8 cellular contexts compared by ENCODE assay signal in the genomic region with DNA sequence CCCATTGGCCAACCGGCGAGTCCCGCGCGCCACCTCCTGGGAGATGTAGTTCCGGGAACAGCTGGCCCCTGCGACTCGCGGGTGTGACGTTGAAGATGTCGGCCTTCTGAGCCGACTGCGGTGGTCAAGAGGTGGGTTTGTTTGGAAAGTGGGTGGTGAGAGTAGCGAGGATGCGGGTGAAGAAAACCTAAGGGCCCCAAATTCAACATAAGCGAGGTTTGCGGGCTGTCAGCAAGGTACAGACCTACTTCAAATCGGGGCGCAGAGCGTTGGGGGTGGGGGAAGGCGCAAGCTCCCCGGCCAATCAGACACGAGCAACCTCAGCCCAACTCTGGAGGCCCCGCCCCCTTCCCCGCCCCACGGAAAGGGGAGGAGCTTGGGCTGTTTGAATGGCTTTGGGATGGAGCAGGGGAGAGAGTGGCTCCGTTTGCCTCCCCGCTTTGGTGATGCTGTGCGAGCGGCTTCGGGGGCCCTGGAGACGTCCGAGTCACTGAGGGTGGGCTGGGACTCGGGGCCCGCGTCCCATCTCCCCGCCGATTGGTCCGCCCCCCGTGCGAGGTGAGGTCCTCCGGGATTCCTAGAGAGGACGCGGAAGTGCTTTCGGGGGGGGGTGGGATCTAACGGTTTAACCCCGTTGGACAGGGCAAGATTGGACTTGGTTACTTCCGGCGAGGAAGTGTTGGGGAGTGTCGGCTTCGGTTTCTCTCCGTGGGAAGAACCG.
DNase-seq lines count a peak whose midpoint lies in the region; ATAC-seq and TF ChIP-seq lines count a peak whose summit lies in the region.

A gene (plus strand): TSS at position 60 of the 721 bp plus-strand sequence. CDS start 1,383 bp downstream, outside the sequence.

- H3K9me3 ChIP-seq in mucosa of rectum (ENCODE audit: control insufficient read depth in 2 of 2, low read length in 2 of 2), result no peaks in the 10 kb centered on the region

- no peaks in the 10 kb centered on the region for H3K27me3 ChIP-seq in mucosa of rectum (ENCODE audit: control insufficient read depth in 2 of 2, insufficient read depth in 2 of 2, low read length in 2 of 2)

- DNase-seq in DMS153 (lab: John Stamatoyannopoulos, UW) (peak; percentile 94), OCI-M2 (lab: John Stamatoyannopoulos, UW; ENCODE audit: unreplicated experiment) (peak; percentile 85), activated T-cell treated with anti-CD3 and anti-CD28 coated beads for 48 hours (ENCODE audit: low read depth) (peak; percentile 93), erythroblast (lab: John Stamatoyannopoulos, UW) (peak; percentile 98)
- DNase-seq in stimulated activated CD8-positive, alpha-beta memory T cell treated with anti-CD3 and anti-CD28 coated beads, Interleukin-4, amount 100 ng/mL, for 4 hours (ENCODE audit: low read depth in 2 of 2, low spot score in 1 of 2), result peak; percentile 93 to 98

- H3K36me3 ChIP-seq in mucosa of rectum (ENCODE audit: control insufficient read depth in 2 of 2, insufficient read depth in 2 of 2, low read length in 2 of 2), result no peaks in the 10 kb centered on the region

- peak within 1 kb of the TSS; percentile 93 to 95 for H3K27ac ChIP-seq in mucosa of rectum (ENCODE audit: low read depth in 2 of 2, low read length in 2 of 2)

- peak; percentile 79 for ATAC-seq in GM21576 (IDR thresholded peaks at IDR 0.05; ENCODE audit: unreplicated experiment)

- H3K9ac ChIP-seq in mucosa of rectum (ENCODE audit: low read depth in 1 of 2, low read length in 2 of 2), result peak within 1 kb of the TSS; percentile 87 to 96

- TF ChIP-seq POLR2A in erythroblast (IDR thresholded peaks at IDR 0.05; ENCODE audit: low read length), result peak; percentile 87

- TF ChIP-seq EP300 in Ishikawa (IDR thresholded peaks at IDR 0.05; ENCODE audit: borderline replicate concordance), result no peak

- TF ChIP-seq RAD21 in Ishikawa (IDR thresholded peaks at IDR 0.05; ENCODE audit: low read depth), result no peak

- H3K4me1 ChIP-seq in mucosa of rectum (ENCODE audit: control insufficient read depth in 2 of 2, insufficient read depth in 2 of 2, low read length in 2 of 2), result peaks cover 13 to 22% of the 10 kb centered on the region in 2 donors

- peak within 1 kb of the TSS; percentile 98 for H3K4me3 ChIP-seq in mucosa of rectum (ENCODE audit: low read length in 2 of 2)

TF ChIP-seq in Ishikawa, 13 proteins besides CTCF, POLR2A, EP300 and RAD21:
- TF ChIP-seq, protein P1, sequence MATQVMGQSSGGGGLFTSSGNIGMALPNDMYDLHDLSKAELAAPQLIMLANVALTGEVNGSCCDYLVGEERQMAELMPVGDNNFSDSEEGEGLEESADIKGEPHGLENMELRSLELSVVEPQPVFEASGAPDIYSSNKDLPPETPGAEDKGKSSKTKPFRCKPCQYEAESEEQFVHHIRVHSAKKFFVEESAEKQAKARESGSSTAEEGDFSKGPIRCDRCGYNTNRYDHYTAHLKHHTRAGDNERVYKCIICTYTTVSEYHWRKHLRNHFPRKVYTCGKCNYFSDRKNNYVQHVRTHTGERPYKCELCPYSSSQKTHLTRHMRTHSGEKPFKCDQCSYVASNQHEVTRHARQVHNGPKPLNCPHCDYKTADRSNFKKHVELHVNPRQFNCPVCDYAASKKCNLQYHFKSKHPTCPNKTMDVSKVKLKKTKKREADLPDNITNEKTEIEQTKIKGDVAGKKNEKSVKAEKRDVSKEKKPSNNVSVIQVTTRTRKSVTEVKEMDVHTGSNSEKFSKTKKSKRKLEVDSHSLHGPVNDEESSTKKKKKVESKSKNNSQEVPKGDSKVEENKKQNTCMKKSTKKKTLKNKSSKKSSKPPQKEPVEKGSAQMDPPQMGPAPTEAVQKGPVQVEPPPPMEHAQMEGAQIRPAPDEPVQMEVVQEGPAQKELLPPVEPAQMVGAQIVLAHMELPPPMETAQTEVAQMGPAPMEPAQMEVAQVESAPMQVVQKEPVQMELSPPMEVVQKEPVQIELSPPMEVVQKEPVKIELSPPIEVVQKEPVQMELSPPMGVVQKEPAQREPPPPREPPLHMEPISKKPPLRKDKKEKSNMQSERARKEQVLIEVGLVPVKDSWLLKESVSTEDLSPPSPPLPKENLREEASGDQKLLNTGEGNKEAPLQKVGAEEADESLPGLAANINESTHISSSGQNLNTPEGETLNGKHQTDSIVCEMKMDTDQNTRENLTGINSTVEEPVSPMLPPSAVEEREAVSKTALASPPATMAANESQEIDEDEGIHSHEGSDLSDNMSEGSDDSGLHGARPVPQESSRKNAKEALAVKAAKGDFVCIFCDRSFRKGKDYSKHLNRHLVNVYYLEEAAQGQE (IDR thresholded peaks at IDR 0.05; ENCODE audit: low read depth), result no peak
- no peak for TF ChIP-seq TEAD4 (IDR thresholded peaks at IDR 0.05)
- TF ChIP-seq, protein P2, sequence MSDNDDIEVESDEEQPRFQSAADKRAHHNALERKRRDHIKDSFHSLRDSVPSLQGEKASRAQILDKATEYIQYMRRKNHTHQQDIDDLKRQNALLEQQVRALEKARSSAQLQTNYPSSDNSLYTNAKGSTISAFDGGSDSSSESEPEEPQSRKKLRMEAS (IDR thresholded peaks at IDR 0.05), result peak; percentile 31
- TF ChIP-seq ZBTB7A (IDR thresholded peaks at IDR 0.05; ENCODE audit: low read depth), result no peak
- peak; percentile 73 for TF ChIP-seq CREB1 (IDR thresholded peaks at IDR 0.05; ENCODE audit: low read depth)
- TF ChIP-seq YY1 (IDR thresholded peaks at IDR 0.05; ENCODE audit: low read depth), result peak; percentile 36; the same call in 1 of the 2 replicates
- no peak for TF ChIP-seq NFIC (IDR thresholded peaks at IDR 0.05)
- TF ChIP-seq TCF12 (IDR thresholded peaks at IDR 0.05; ENCODE audit: low read depth), result no peak; the same call in 1 of the 2 replicates
- TF ChIP-seq TAF1 (IDR thresholded peaks at IDR 0.05; ENCODE audit: low read depth), result peak; percentile 89; the same call in 1 of the 2 replicates

Comparison
In these comparisons a context has a peak if more than half of its experiments do, and no peak if none do; other contexts are left out.
1. Peak in every context shown above with its lines: DNase-seq, ATAC-seq, H3K4me3 ChIP-seq and H3K27ac ChIP-seq.